8 cellular contexts compared by ENCODE assay signal in genomic region chrX:149540133-149540620, GRCh38. TPM values are rescaled to one million over a fixed set of nuclear protein-coding genes. Genes with fewer than 3 reads are reported as not detected.
A peak's percentile ranks its signal among the peaks of the same experiment; 100 is the strongest.
DNase-seq lines count a peak whose midpoint lies in the region; ATAC-seq and TF ChIP-seq lines count a peak whose summit lies in the region.

No MANE protein-coding gene starts in this region.

- H2AK5ac ChIP-seq in neuronal stem cell (ENCODE audit: low read depth, low read length): no peak overlapping the region

- peak overlapping the region; percentile 99 for H3K27ac ChIP-seq in CD4-positive, alpha-beta memory T cell (ENCODE audit: low read depth, low read length)
- H3K27ac ChIP-seq in foreskin keratinocyte: peak overlapping the region; percentile 66
- H3K27ac ChIP-seq in neuronal stem cell (replicated peaks; ENCODE audit: low read length): peak overlapping the region; percentile 88
- peak overlapping the region; percentile 91 for H3K27ac ChIP-seq in stomach smooth muscle (ENCODE audit: low read length)

- no peaks in the 10 kb centered on the region for H3K36me3 ChIP-seq in CD4-positive, alpha-beta memory T cell (ENCODE audit: insufficient read depth, low read length)
- H3K36me3 ChIP-seq in neuronal stem cell (replicated peaks in 1 of 2; ENCODE audit: control insufficient read depth in 2 of 2, insufficient read depth in 2 of 2, low read length in 2 of 2) (no peaks in the 10 kb centered on the region), stomach smooth muscle (ENCODE audit: control insufficient read depth in 2 of 2, insufficient read depth in 2 of 2, low read length in 2 of 2) (peaks cover 2 to 3% of the 10 kb centered on the region in 2 donors)

- peak overlapping the region; percentile 24 for H2BK5ac ChIP-seq in neuronal stem cell (ENCODE audit: low read length)

- H3K27ac Mint-ChIP-seq in CD4-positive, alpha-beta memory T cell: peak overlapping the region; percentile 90 to 100 (median 99)

- peaks cover 11% of the 10 kb centered on the region for H3K4me1 ChIP-seq in CD4-positive, alpha-beta memory T cell (ENCODE audit: insufficient read depth, low read length)
- no peaks in the 10 kb centered on the region for H3K4me1 ChIP-seq in foreskin keratinocyte
- H3K4me1 ChIP-seq in neuronal stem cell (ENCODE audit: control insufficient read depth in 2 of 2, insufficient read depth in 1 of 2, low read depth in 1 of 2, low read length in 2 of 2): no peaks in the 10 kb centered on the region
- peaks cover 9% of the 10 kb centered on the region for H3K4me1 ChIP-seq in stomach smooth muscle (ENCODE audit: control insufficient read depth, insufficient read depth, low read length)

- H4K8ac ChIP-seq in neuronal stem cell (ENCODE audit: low read depth, low read length): no peak overlapping the region

- H3K9me3 Mint-ChIP-seq in CD4-positive, alpha-beta memory T cell: peaks cover 0 to 4% (median 0%) of the 10 kb centered on the region in 8 donors

- peaks cover 6 to 16% (median 12%) of the 10 kb centered on the region in 4 donors for H3K4me1 Mint-ChIP-seq in CD4-positive, alpha-beta memory T cell

- peak overlapping the region; percentile 88 to 94 (median 92) for H3K4me3 Mint-ChIP-seq in CD4-positive, alpha-beta memory T cell

- H2BK12ac ChIP-seq in neuronal stem cell (ENCODE audit: low read length): no peak overlapping the region

- ATAC-seq in GM21576 (IDR thresholded peaks at IDR 0.05; ENCODE audit: unreplicated experiment): peak; percentile 7
- ATAC-seq in foreskin keratinocyte: peak; percentile 14

- H3K23ac ChIP-seq in neuronal stem cell (ENCODE audit: low read depth, low read length, poor library complexity): no peak overlapping the region

- CTCF ChIA-PET in CD4-positive, alpha-beta memory T cell (lab: Charles Lee; ENCODE audit: partially characterized antibody): interaction anchor here (1.2 to 2.9 kb wide), 8 partner anchors 13 to 400 kb away, joined by 3 to 56 read pairs (median 16); partner anchors contain the start of genes EOLA2 and IDS

- H3K27me3 ChIP-seq in CD4-positive, alpha-beta memory T cell (ENCODE audit: insufficient read depth, low read length): no peaks in the 10 kb centered on the region
- H3K27me3 ChIP-seq in foreskin keratinocyte: no peaks in the 10 kb centered on the region
- H3K27me3 ChIP-seq in neuronal stem cell (ENCODE audit: control insufficient read depth in 3 of 3, insufficient read depth in 3 of 3, low read depth in 1 of 3, low read length in 3 of 3): no peaks in the 10 kb centered on the region
- H3K27me3 ChIP-seq in stomach smooth muscle (ENCODE audit: control insufficient read depth in 1 of 2, insufficient read depth in 2 of 2, low read length in 2 of 2): no peaks in the 10 kb centered on the region

- no peak for TF ChIP-seq CTCF in foreskin keratinocyte (conservative IDR thresholded peaks at IDR 0.05)

- no peak overlapping the region for H3K14ac ChIP-seq in neuronal stem cell (ENCODE audit: low read length)

- H3K4me3 ChIP-seq in CD4-positive, alpha-beta memory T cell (ENCODE audit: low read length in 2 of 2): peak overlapping the region; percentile 73 to 89
- H3K4me3 ChIP-seq in neuronal stem cell (ENCODE audit: low read length in 2 of 2) (peak overlapping the region; percentile 57 to 89), stomach smooth muscle (ENCODE audit: low read length in 2 of 2) (peak overlapping the region; percentile 77 to 81)

- DNase-seq in CD4-positive, alpha-beta memory T cell: peak; percentile 83 to 95 (median 87)
- peak; percentile 82 for DNase-seq in LHCN-M2 (ENCODE audit: low read depth)
- DNase-seq in SIG-M5 treated with dmso at 0.1 percent for 504 hours (lab: John Stamatoyannopoulos, UW; ENCODE audit: unreplicated experiment): peak; percentile 90
- DNase-seq in activated gamma-delta T cell treated with anti-CD3 and anti-CD28 coated beads, Interleukin-2, amount 50 U/mL, for 16 hours (ENCODE audit: low read depth): peak; percentile 81
- no peak for DNase-seq in foreskin keratinocyte
- peak; percentile 78 for DNase-seq in neuronal stem cell (ENCODE audit: low spot score)

- intact Hi-C loops in CD4-positive, alpha-beta memory T cell (cut with micrococcal nuclease): loop anchor here (1.0 kb wide), 3 partner anchors 14 to 36 kb away; no protein-coding TSS in a partner anchor

- peaks cover 0 to 11% of the 10 kb centered on the region in 2 donors for H3K36me3 Mint-ChIP-seq in CD4-positive, alpha-beta memory T cell

- H2BK15ac ChIP-seq in neuronal stem cell (ENCODE audit: low read length): no peak overlapping the region

- H3K9me3 ChIP-seq in CD4-positive, alpha-beta memory T cell (ENCODE audit: control insufficient read depth in 1 of 2, low read length in 2 of 2): no peaks in the 10 kb centered on the region
- H3K9me3 ChIP-seq in neuronal stem cell (replicated peaks in 1 of 2; ENCODE audit: control insufficient read depth in 2 of 2, insufficient read depth in 1 of 2, low read depth in 1 of 2, low read length in 2 of 2) (no peaks in the 10 kb centered on the region), stomach smooth muscle (ENCODE audit: control insufficient read depth in 2 of 2, low read length in 2 of 2) (no peaks in the 10 kb centered on the region)

- no peak overlapping the region for H3K18ac ChIP-seq in neuronal stem cell (ENCODE audit: low read length)

- H3K4me2 ChIP-seq in neuronal stem cell (ENCODE audit: insufficient read depth, low read length, poor library complexity, severe bottlenecking): peak overlapping the region; percentile 83

- peak overlapping the region; percentile 85 for H2AFZ ChIP-seq in neuronal stem cell (ENCODE audit: low read length)

- WGBS in neuronal stem cell (ENCODE audit: extremely low coverage in 2 of 2, insufficient read length in 2 of 2, insufficient replicate concordance in 1 of 2), 2 donors: no CpG with 5 or more reads among the region's 24 CpGs

- no peak overlapping the region for H3K4ac ChIP-seq in neuronal stem cell (ENCODE audit: low read length)

- H3K27me3 Mint-ChIP-seq in CD4-positive, alpha-beta memory T cell: no peaks in the 10 kb centered on the region

- no peaks in the 10 kb centered on the region for H3K79me1 ChIP-seq in neuronal stem cell (ENCODE audit: low read depth, low read length)

- no peak overlapping the region for H2BK120ac ChIP-seq in neuronal stem cell (ENCODE audit: low read depth, low read length)

- POLR2A ChIA-PET in CD4-positive, alpha-beta memory T cell (lab: Charles Lee; ENCODE audit: partially characterized antibody): interaction anchor here (0.9 to 4.1 kb wide), 10 partner anchors 12 to 1159 kb away, joined by 3 to 83 read pairs (median 24); partner anchors contain the start of genes EOLA2, IDS and MTMR1

- H3K9ac ChIP-seq in neuronal stem cell (ENCODE audit: low read depth, low read length, poor library complexity) (no peak overlapping the region), stomach smooth muscle (ENCODE audit: low read length in 2 of 2) (peak overlapping the region in 1 of 2 donors; percentile 88)

- no peak overlapping the region for H4K91ac ChIP-seq in neuronal stem cell (ENCODE audit: low read depth, low read length, poor library complexity)

RNA-seq across cellular contexts. Expression of gene EOLA1, which starts 0.6 kb away (rescaled TPM):
- total RNA-seq in CD4-positive, alpha-beta memory T cell: 10 to 100 TPM; 24.6 to 25.2 TPM
- 10 to 100 TPM; 25.7 to 26.2 TPM for polyA plus RNA-seq in CD4-positive, alpha-beta memory T cell
- total RNA-seq in LHCN-M2 (2014; rRNA removed) (8.7 and 19.0 TPM in 2 replicates), foreskin keratinocyte (10.5 and 11.4 TPM in 2 replicates)
- polyA plus RNA-seq in LHCN-M2 (2012): 17.1 TPM
- polyA plus RNA-seq in foreskin keratinocyte: 11.5 and 12.6 TPM in 2 replicates
- 6.4 TPM for polyA plus RNA-seq in neuronal stem cell (2013, experiment 1 of 2)
- polyA plus RNA-seq in neuronal stem cell (2013, experiment 2 of 2): 7.3 TPM

RNA-seq across cellular contexts. Expression of gene HSFX3, which starts 9.5 kb away (rescaled TPM):
- not detected for total RNA-seq in CD4-positive, alpha-beta memory T cell
- not detected for polyA plus RNA-seq in CD4-positive, alpha-beta memory T cell
- total RNA-seq in LHCN-M2 (2014; rRNA removed): not detected in 2 replicates
- not detected for polyA plus RNA-seq in LHCN-M2 (2012)
- not detected in 2 replicates for total RNA-seq in foreskin keratinocyte
- polyA plus RNA-seq in foreskin keratinocyte: not detected in 2 replicates
- polyA plus RNA-seq in neuronal stem cell (2013, experiment 1 of 2): not detected
- polyA plus RNA-seq in neuronal stem cell (2013, experiment 2 of 2): not detected

RNA-seq across cellular contexts. Expression of gene IDS, which starts 35.1 kb away (rescaled TPM):
- 100 to 1,000 TPM; 185 to 196 TPM for total RNA-seq in CD4-positive, alpha-beta memory T cell
- polyA plus RNA-seq in CD4-positive, alpha-beta memory T cell: 100 to 1,000 TPM; 121 to 130 TPM
- total RNA-seq in LHCN-M2 (2014; rRNA removed): 54.4 and 60.5 TPM in 2 replicates
- 32.4 TPM for polyA plus RNA-seq in LHCN-M2 (2012)
- total RNA-seq in foreskin keratinocyte: 44.3 and 50.9 TPM in 2 replicates
- 18.5 and 19.1 TPM in 2 replicates for polyA plus RNA-seq in foreskin keratinocyte
- 25.5 TPM for polyA plus RNA-seq in neuronal stem cell (2013, experiment 1 of 2)
- polyA plus RNA-seq in neuronal stem cell (2013, experiment 2 of 2): 25.5 TPM

RNA-seq across cellular contexts. Expression of gene MAGEA9B, which starts 47.1 kb away (rescaled TPM):
- total RNA-seq in CD4-positive, alpha-beta memory T cell: not detected
- polyA plus RNA-seq in CD4-positive, alpha-beta memory T cell: not detected
- not detected in 2 replicates for total RNA-seq in LHCN-M2 (2014; rRNA removed)
- polyA plus RNA-seq in LHCN-M2 (2012): not detected
- not detected in 2 replicates for total RNA-seq in foreskin keratinocyte
- polyA plus RNA-seq in foreskin keratinocyte: not detected in 2 replicates
- polyA plus RNA-seq in neuronal stem cell (2013, experiment 1 of 2): 0.04 TPM
- not detected for polyA plus RNA-seq in neuronal stem cell (2013, experiment 2 of 2)

RNA-seq across cellular contexts. Expression of gene HSFX2, which starts 54.9 kb away (rescaled TPM):
- total RNA-seq in CD4-positive, alpha-beta memory T cell: under 1 TPM in 1 of 2 experiments, not detected in 1; 0.64 TPM
- polyA plus RNA-seq in CD4-positive, alpha-beta memory T cell: under 1 TPM in 1 of 2 donors, not detected in 1; 0.31 TPM
- total RNA-seq in LHCN-M2 (2014; rRNA removed) (not detected in 2 replicates), foreskin keratinocyte (0.32 TPM in 1 of 2 replicates, not detected in the other)
- polyA plus RNA-seq in LHCN-M2 (2012): 0.13 TPM
- 0.12 and 0.54 TPM in 2 replicates for polyA plus RNA-seq in foreskin keratinocyte
- 0.14 TPM for polyA plus RNA-seq in neuronal stem cell (2013, experiment 1 of 2)
- 0.40 TPM for polyA plus RNA-seq in neuronal stem cell (2013, experiment 2 of 2)

Comparison
In these comparisons a context has a peak if more than half of its experiments do, and no peak if none do; other contexts are left out.
1. DNase-seq: peak in CD4-positive, alpha-beta memory T cell (5 of 5), LHCN-M2 (single experiment), SIG-M5 treated with dmso at 0.1 percent for 504 hours (single experiment), activated gamma-delta T cell treated with anti-CD3 and anti-CD28 coated beads, Interleukin-2, amount 50 U/mL, for 16 hours (single experiment) and neuronal stem cell (single experiment); none in foreskin keratinocyte (0 of 2).
2. Peak in every context shown above with its lines, with median percentiles within 50 percentile points of each other: H3K27ac ChIP-seq and H3K4me3 ChIP-seq.